ENCODE assay signal across 1 cellular context in the genomic region with DNA sequence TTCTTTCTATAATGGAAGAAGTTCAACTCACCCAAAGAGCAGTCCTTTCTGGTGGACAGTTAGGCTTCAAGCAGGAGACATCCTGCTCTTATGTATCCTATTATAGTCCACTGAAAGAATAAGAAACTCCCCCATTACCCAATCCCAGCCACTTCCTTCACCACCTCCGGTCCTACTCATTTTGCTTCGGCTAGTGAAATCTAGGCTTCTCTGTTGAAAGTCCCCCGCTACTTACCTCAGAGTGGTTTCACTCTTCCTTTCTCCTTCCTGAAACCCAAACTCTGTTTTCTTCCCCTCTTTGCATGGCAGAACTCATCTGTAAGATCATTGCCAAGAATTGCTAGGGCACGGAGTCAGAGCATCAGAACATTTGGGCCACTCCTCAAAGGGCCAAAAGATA.
TF ChIP-seq lines count a peak whose summit lies in the region.

A gene (minus strand): TSS at position 74 of the 400 bp plus-strand sequence. CDS start 635 bp downstream, outside the sequence.

TF ChIP-seq in IMR-90, 13 proteins besides CTCF, POLR2A, EP300 and RAD21:
- no peak for TF ChIP-seq NFE2L2 (IDR thresholded peaks at IDR 0.05; ENCODE audit: low read depth, low read length)
- TF ChIP-seq RCOR1 (IDR thresholded peaks at IDR 0.05; ENCODE audit: insufficient replicate concordance, low read length), result no peak
- TF ChIP-seq MAZ (IDR thresholded peaks at IDR 0.05; ENCODE audit: borderline replicate concordance, low read depth, low read length), result no peak
- TF ChIP-seq SMC3 (IDR thresholded peaks at IDR 0.05; ENCODE audit: low read depth, low read length), result no peak
- no peak for TF ChIP-seq MXI1 (IDR thresholded peaks at IDR 0.05; ENCODE audit: borderline replicate concordance, low read depth, low read length)
- TF ChIP-seq, protein P1, sequence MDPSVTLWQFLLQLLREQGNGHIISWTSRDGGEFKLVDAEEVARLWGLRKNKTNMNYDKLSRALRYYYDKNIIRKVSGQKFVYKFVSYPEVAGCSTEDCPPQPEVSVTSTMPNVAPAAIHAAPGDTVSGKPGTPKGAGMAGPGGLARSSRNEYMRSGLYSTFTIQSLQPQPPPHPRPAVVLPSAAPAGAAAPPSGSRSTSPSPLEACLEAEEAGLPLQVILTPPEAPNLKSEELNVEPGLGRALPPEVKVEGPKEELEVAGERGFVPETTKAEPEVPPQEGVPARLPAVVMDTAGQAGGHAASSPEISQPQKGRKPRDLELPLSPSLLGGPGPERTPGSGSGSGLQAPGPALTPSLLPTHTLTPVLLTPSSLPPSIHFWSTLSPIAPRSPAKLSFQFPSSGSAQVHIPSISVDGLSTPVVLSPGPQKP (IDR thresholded peaks at IDR 0.05; ENCODE audit: borderline replicate concordance, low read depth, low read length), result no peak
- TF ChIP-seq, protein P2, sequence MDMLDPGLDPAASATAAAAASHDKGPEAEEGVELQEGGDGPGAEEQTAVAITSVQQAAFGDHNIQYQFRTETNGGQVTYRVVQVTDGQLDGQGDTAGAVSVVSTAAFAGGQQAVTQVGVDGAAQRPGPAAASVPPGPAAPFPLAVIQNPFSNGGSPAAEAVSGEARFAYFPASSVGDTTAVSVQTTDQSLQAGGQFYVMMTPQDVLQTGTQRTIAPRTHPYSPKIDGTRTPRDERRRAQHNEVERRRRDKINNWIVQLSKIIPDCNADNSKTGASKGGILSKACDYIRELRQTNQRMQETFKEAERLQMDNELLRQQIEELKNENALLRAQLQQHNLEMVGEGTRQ (IDR thresholded peaks at IDR 0.05; ENCODE audit: low read depth, low read length), result no peak
- TF ChIP-seq CEBPB (IDR thresholded peaks at IDR 0.05; ENCODE audit: low read depth, low read length), result no peak
- no peak for TF ChIP-seq MAFK (IDR thresholded peaks at IDR 0.05; ENCODE audit: low read depth, low read length)
- no peak for TF ChIP-seq RFX5 (IDR thresholded peaks at IDR 0.05; ENCODE audit: low read depth, low read length)
- no peak for TF ChIP-seq BHLHE40 (IDR thresholded peaks at IDR 0.05; ENCODE audit: low read depth, low read length)
- no peak for TF ChIP-seq CHD1 (IDR thresholded peaks at IDR 0.05; ENCODE audit: low read depth, low read length)
- TF ChIP-seq FOS (IDR thresholded peaks at IDR 0.05; ENCODE audit: low read depth, low read length), result no peak
